Comparison of ENCODE assay signal across 8 cellular contexts in the genomic region with DNA sequence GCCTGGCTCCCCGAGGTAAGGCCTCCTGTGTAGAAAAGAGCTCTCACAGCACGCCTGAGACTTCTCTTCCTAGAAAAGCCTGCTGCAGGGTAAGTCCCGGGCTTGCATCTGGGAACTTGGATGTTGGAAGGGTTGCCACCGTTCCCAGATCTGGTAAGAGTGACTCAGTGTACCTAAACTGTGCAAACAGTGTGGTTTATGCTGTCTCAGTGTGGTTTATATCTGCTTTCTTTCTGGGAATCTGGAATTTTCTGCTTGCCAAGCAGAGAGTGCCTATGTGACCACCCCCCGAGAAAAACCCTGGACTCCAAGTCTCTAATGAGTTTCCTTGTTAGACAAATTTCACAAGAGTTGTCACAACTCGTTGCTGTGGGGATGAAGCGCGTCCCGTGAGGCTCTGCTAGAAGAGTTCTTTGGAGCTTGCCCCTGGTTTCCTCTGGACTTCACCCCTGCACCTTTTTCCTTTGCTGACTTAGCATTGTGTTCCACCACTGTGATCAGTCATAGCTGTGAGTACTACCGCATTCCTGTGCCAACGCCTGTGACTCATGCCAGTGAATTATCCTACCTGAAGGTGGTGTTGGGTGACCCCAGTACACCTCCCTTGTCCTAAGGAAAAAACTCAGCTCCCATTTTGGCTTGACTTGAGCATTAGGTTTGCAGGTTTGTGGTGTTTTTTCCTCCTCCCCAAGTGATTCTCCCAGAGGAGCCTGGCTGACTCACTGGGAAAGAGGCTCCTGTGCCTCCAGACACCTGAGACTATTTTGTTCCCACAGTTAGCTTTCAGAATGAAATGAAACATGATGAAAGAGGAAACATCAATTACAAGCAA. TPM values are rescaled to one million over a fixed set of nuclear protein-coding genes. Genes with fewer than 3 reads are reported as not detected.
A peak's percentile ranks its signal among the peaks of the same experiment; 100 is the strongest.
DNase-seq lines count a peak whose midpoint lies in the region; ATAC-seq and TF ChIP-seq lines count a peak whose summit lies in the region.

No MANE protein-coding gene starts in this region.

- H3K9me3 ChIP-seq in vagina, result no peaks in the 10 kb centered on the region

- H3K27ac ChIP-seq in layer of hippocampus (ENCODE audit: low read depth, low read length), result peak overlapping the region; percentile 76
- peak overlapping the region; percentile 57 for H3K27ac ChIP-seq in vagina

- H3K27me3 Mint-ChIP-seq in activated naive CD8-positive, alpha-beta T cell treated with anti-CD3 and anti-CD28 coated beads, Interleukin-2, amount 50 U/mL, for 24 hours, result no peaks in the 10 kb centered on the region
- no peaks in the 10 kb centered on the region for H3K27me3 Mint-ChIP-seq in T-cell

- CTCF ChIA-PET in T-cell (lab: Charles Lee), result no interaction called here

- no peak overlapping the region for H3K4me3 Mint-ChIP-seq in activated naive CD8-positive, alpha-beta T cell treated with anti-CD3 and anti-CD28 coated beads, Interleukin-2, amount 50 U/mL, for 24 hours
- no peak overlapping the region for H3K4me3 Mint-ChIP-seq in T-cell

- no peak for TF ChIP-seq POLR2A in vagina (IDR thresholded peaks at IDR 0.05)

- ATAC-seq in GM18868 (IDR thresholded peaks at IDR 0.05; ENCODE audit: unreplicated experiment) (peak; percentile 12), HG02981 (IDR thresholded peaks at IDR 0.05; ENCODE audit: unreplicated experiment) (peak; percentile 14), T-cell (replicated peaks in 1 of 4) (no peak), GM18909 (IDR thresholded peaks at IDR 0.05; ENCODE audit: poor library complexity, unreplicated experiment) (no peak)
- ATAC-seq in activated naive CD8-positive, alpha-beta T cell treated with anti-CD3 and anti-CD28 coated beads, Interleukin-2, amount 50 U/mL, for 24 hours, result peak; percentile 18

- no peaks in the 10 kb centered on the region for H3K36me3 ChIP-seq in vagina

- POLR2A ChIA-PET in T-cell (lab: Charles Lee), result no interaction called here

- no peak for TF ChIP-seq CTCF in vagina (IDR thresholded peaks at IDR 0.05)

- no peak for DNase-seq in activated naive CD8-positive, alpha-beta T cell treated with anti-CD3 and anti-CD28 coated beads, Interleukin-2, amount 50 U/mL, for 24 hours
- DNase-seq in vagina (ENCODE audit: extremely low spot score in 2 of 2) (no peak), activated gamma-delta T cell (lab: John Stamatoyannopoulos, UW) (no peak), T-cell (no peak)

- intact Hi-C loops in vagina (cut with DNase I), result no loop called here

- H3K27me3 ChIP-seq in layer of hippocampus (ENCODE audit: control insufficient read depth, insufficient read depth, low read length), result no peaks in the 10 kb centered on the region
- H3K27me3 ChIP-seq in vagina, result no peaks in the 10 kb centered on the region

- H3K4me1 Mint-ChIP-seq in activated naive CD8-positive, alpha-beta T cell treated with anti-CD3 and anti-CD28 coated beads, Interleukin-2, amount 50 U/mL, for 24 hours, result peaks cover 47% of the 10 kb centered on the region
- H3K4me1 Mint-ChIP-seq in T-cell, result no peaks in the 10 kb centered on the region

- H3K4me1 ChIP-seq in vagina, result peaks cover 37% of the 10 kb centered on the region

- H3K36me3 Mint-ChIP-seq in activated naive CD8-positive, alpha-beta T cell treated with anti-CD3 and anti-CD28 coated beads, Interleukin-2, amount 50 U/mL, for 24 hours (ENCODE audit: low read depth), result no peaks in the 10 kb centered on the region
- no peaks in the 10 kb centered on the region for H3K36me3 Mint-ChIP-seq in T-cell

- no peak overlapping the region for H3K4me3 ChIP-seq in vagina

- H3K27ac Mint-ChIP-seq in activated naive CD8-positive, alpha-beta T cell treated with anti-CD3 and anti-CD28 coated beads, Interleukin-2, amount 50 U/mL, for 24 hours, result peak overlapping the region; percentile 32
- no peak overlapping the region for H3K27ac Mint-ChIP-seq in T-cell

- H3K9me3 Mint-ChIP-seq in activated naive CD8-positive, alpha-beta T cell treated with anti-CD3 and anti-CD28 coated beads, Interleukin-2, amount 50 U/mL, for 24 hours, result no peaks in the 10 kb centered on the region
- H3K9me3 Mint-ChIP-seq in T-cell, result no peaks in the 10 kb centered on the region

RNA-seq across cellular contexts. Expression of gene SLC2A9, which starts 14.5 kb away (rescaled TPM):
- total RNA-seq in vagina (7.9 TPM), T-cell (1 to 10 TPM; 3.0 to 5.2 (median 4.4) TPM)

Comparison
In these comparisons a context has a peak if more than half of its experiments do, and no peak if none do; other contexts are left out.
1. ATAC-seq: peak in GM18868 (single experiment), HG02981 (single experiment) and activated naive CD8-positive, alpha-beta T cell treated with anti-CD3 and anti-CD28 coated beads, Interleukin-2, amount 50 U/mL, for 24 hours (single experiment); none in T-cell (0 of 4) and GM18909 (single experiment).